7 cellular contexts compared by ENCODE assay signal in the genomic region with DNA sequence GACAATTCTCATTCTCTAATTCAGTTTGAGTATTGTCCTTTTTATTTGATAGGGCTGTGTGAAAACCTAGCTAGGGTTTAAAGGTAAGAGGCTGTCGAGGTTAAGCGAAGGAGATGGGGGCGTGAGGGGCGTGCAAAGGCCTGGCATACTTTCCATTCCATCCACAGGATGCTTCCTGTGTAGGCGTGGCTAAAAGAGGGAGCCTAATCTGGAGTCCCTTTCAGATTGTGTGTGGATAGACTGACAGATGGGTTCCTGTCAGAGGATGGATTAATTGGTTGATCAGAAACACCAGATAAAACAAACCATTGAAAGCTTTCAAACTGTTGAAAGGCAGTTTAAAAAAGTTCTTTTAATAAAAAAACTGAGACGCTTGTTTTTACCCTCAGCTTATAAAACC. TPM values are rescaled to one million over a fixed set of nuclear protein-coding genes. Genes with fewer than 3 reads are reported as not detected.
DNase-seq lines count a peak whose midpoint lies in the region; ATAC-seq and TF ChIP-seq lines count a peak whose summit lies in the region.

No MANE protein-coding gene starts in this region.

- peaks cover 0 to 3% of the 10 kb centered on the region in 2 donors for H3K9me3 Mint-ChIP-seq in activated naive CD4-positive, alpha-beta T cell treated with anti-CD3 and anti-CD28 coated beads, Interleukin-2, amount 50 U/mL, for 72 hours
- no peaks in the 10 kb centered on the region for H3K9me3 Mint-ChIP-seq in immature natural killer cell

- H3K36me3 Mint-ChIP-seq in activated naive CD4-positive, alpha-beta T cell treated with anti-CD3 and anti-CD28 coated beads, Interleukin-2, amount 50 U/mL, for 72 hours: peaks cover 12 to 37% of the 10 kb centered on the region in 2 donors
- no peaks in the 10 kb centered on the region for H3K36me3 Mint-ChIP-seq in immature natural killer cell

- no peak for TF ChIP-seq EP300 in Ishikawa (IDR thresholded peaks at IDR 0.05; ENCODE audit: borderline replicate concordance)

- peaks cover 15 to 31% (median 16%) of the 10 kb centered on the region in 3 donors for H3K27me3 Mint-ChIP-seq in immature natural killer cell (ENCODE audit: low read depth in 3 of 3)

- TF ChIP-seq RAD21 in Ishikawa (IDR thresholded peaks at IDR 0.05; ENCODE audit: low read depth): no peak

- peaks cover 27 to 43% of the 10 kb centered on the region in 2 donors for H3K4me1 Mint-ChIP-seq in immature natural killer cell

- no peak for ATAC-seq in activated naive CD4-positive, alpha-beta T cell treated with anti-CD3 and anti-CD28 coated beads, Interleukin-2, amount 50 U/mL, for 72 hours

- H3K4me3 Mint-ChIP-seq in immature natural killer cell: peak overlapping the region in 3 of 5 donors; percentile 86 to 92 (median 88)

- DNase-seq in activated naive CD4-positive, alpha-beta T cell treated with anti-CD3 and anti-CD28 coated beads, Interleukin-2, amount 50 U/mL, for 72 hours (ENCODE audit: low spot score in 2 of 2): peak in 1 of 2 donors; percentile 3
- no peak for DNase-seq in immature natural killer cell
- DNase-seq in substantia nigra (lab: John Stamatoyannopoulos, UW): no peak
- DNase-seq in GOT3 (lab: John Stamatoyannopoulos, UW): no peak
- DNase-seq in ureter (ENCODE audit: low spot score): no peak
- DNase-seq in NCI-H2171 treated with DMSO at 0.1 percent for 48 hours (lab: John Stamatoyannopoulos, UW): no peak

- peak overlapping the region; percentile 93 to 99 for H3K27ac Mint-ChIP-seq in activated naive CD4-positive, alpha-beta T cell treated with anti-CD3 and anti-CD28 coated beads, Interleukin-2, amount 50 U/mL, for 72 hours
- peak overlapping the region; percentile 95 to 99 (median 99) for H3K27ac Mint-ChIP-seq in immature natural killer cell

- H3K27ac ChIP-seq in substantia nigra (ENCODE audit: low read depth, low read length, poor library complexity, severe bottlenecking): peak overlapping the region; percentile 97

TF ChIP-seq in Ishikawa, 13 proteins besides CTCF, POLR2A, EP300 and RAD21:
- TF ChIP-seq TEAD4 (IDR thresholded peaks at IDR 0.05): peak; percentile 18; the same call in 1 of the 2 replicates
- TF ChIP-seq, protein P1, sequence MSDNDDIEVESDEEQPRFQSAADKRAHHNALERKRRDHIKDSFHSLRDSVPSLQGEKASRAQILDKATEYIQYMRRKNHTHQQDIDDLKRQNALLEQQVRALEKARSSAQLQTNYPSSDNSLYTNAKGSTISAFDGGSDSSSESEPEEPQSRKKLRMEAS (IDR thresholded peaks at IDR 0.05): no peak; the same call in 1 of the 2 replicates
- TF ChIP-seq TCF12 (IDR thresholded peaks at IDR 0.05; ENCODE audit: low read depth): no peak
- no peak for TF ChIP-seq NFIC (IDR thresholded peaks at IDR 0.05)
- TF ChIP-seq CREB1 (IDR thresholded peaks at IDR 0.05; ENCODE audit: low read depth): no peak
- TF ChIP-seq TAF1 (IDR thresholded peaks at IDR 0.05; ENCODE audit: low read depth): no peak

RNA-seq across cellular contexts. Expression of a gene that starts 1.1 kb away (rescaled TPM):
- total RNA-seq in activated naive CD4-positive, alpha-beta T cell treated with anti-CD3 and anti-CD28 coated beads, Interleukin-2, amount 50 U/mL, for 72 hours: 100 to 1,000 TPM in 1 of 2 donors, 10 to 100 TPM in 1; 41.1 to 110 TPM
- polyA plus RNA-seq in immature natural killer cell: 1 to 10 TPM; 2.7 to 5.4 (median 5.2) TPM
- 77.8 TPM for total RNA-seq in ureter
